Comparison of ENCODE assay signal across 7 cellular contexts in genomic region chr21:17931080-17931479, GRCh38.
DNase-seq lines count a peak whose midpoint lies in the region; ATAC-seq, FAIRE-seq and TF ChIP-seq lines count a peak whose summit lies in the region.

No MANE protein-coding gene starts in this region.

- no peak overlapping the region for H3K4me3 ChIP-seq in GM23338
- peak overlapping the region; percentile 11 for H3K4me3 ChIP-seq in OCI-LY1 (ENCODE audit: low read depth, low read length, poor library complexity, severe bottlenecking)
- no peak overlapping the region for H3K4me3 ChIP-seq in keratinocyte (ENCODE audit: control insufficient read depth in 2 of 3, extremely low read depth in 1 of 3, insufficient read depth in 2 of 3, low read depth in 1 of 3, low read length in 3 of 3)
- H3K4me3 ChIP-seq in esophagus squamous epithelium: no peak overlapping the region
- H3K4me3 ChIP-seq in lower leg skin (ENCODE audit: low read depth, poor library complexity, severe bottlenecking): no peak overlapping the region

- no peak for FAIRE-seq in keratinocyte (lab: Jason Lieb, UNC)

- H3K9me1 ChIP-seq in keratinocyte (ENCODE audit: control insufficient read depth, extremely low read depth, insufficient read depth, low read length): no peaks in the 10 kb centered on the region

- no peak for TF ChIP-seq POLR2A in esophagus squamous epithelium (IDR thresholded peaks at IDR 0.05)
- no peak for TF ChIP-seq POLR2A in lower leg skin (IDR thresholded peaks at IDR 0.05)

- H3K9me2 ChIP-seq in GM23338 (ENCODE audit: insufficient read depth): no peaks in the 10 kb centered on the region
- H3K9me2 ChIP-seq in OCI-LY1 (ENCODE audit: low read depth, low read length): no peaks in the 10 kb centered on the region

- H3K79me2 ChIP-seq in GM23338 (replicated peaks; ENCODE audit: insufficient read depth) (no peaks in the 10 kb centered on the region), OCI-LY1 (ENCODE audit: insufficient read depth, low read length) (no peaks in the 10 kb centered on the region), keratinocyte (ENCODE audit: control insufficient read depth, insufficient read depth, low read length) (no peaks in the 10 kb centered on the region)

- dilution Hi-C loops in keratinocyte (cut with MboI; ENCODE audit: extremely low pct_ligation_motif_present, low sequenced_read_pairs): no loop called here

- H3K36me3 ChIP-seq in GM23338 (ENCODE audit: insufficient read depth) (no peaks in the 10 kb centered on the region), OCI-LY1 (ENCODE audit: insufficient read depth, low read length) (no peaks in the 10 kb centered on the region), keratinocyte (ENCODE audit: control insufficient read depth in 2 of 2, extremely low read depth in 1 of 2, insufficient read depth in 2 of 2, low read length in 2 of 2) (no peaks in the 10 kb centered on the region), esophagus squamous epithelium (no peaks in the 10 kb centered on the region)

- no peak overlapping the region for H2AFZ ChIP-seq in GM23338
- no peak overlapping the region for H2AFZ ChIP-seq in OCI-LY1 (ENCODE audit: low read length)
- H2AFZ ChIP-seq in keratinocyte (ENCODE audit: control insufficient read depth, low read length): no peak overlapping the region

- H3K4me2 ChIP-seq in GM23338 (no peak overlapping the region), OCI-LY1 (ENCODE audit: low read length) (peak overlapping the region; percentile 29; the same call in 1 of the 2 replicates), keratinocyte (ENCODE audit: control insufficient read depth, extremely low read depth, insufficient read depth, low read depth, low read length) (no peak overlapping the region)

- ATAC-seq in GM23338 (no peak), GM21723 (IDR thresholded peaks at IDR 0.05; ENCODE audit: unreplicated experiment) (no peak)

- TF ChIP-seq CTCF in GM12872 (IDR thresholded peaks at IDR 0.05; ENCODE audit: insufficient read depth, low read depth, low read length) (peak; percentile 65), GM23338 (conservative IDR thresholded peaks at IDR 0.05; ENCODE audit: low read depth in 2 of 2) (peak; percentile 44 to 58; a peak in 3 of 4 replicates), OCI-LY1 (IDR thresholded peaks at IDR 0.05; ENCODE audit: low read length) (peak; percentile 61), keratinocyte (optimal IDR thresholded peaks at IDR 0.05 in 1 of 3, IDR thresholded peaks at IDR 0.05 in 1 of 3, conservative IDR thresholded peaks at IDR 0.05 in 1 of 3; ENCODE audit: extremely low read depth in 1 of 3, insufficient read depth in 2 of 3, low read length in 3 of 3) (peak; percentile 12 to 24 (median 17)), esophagus squamous epithelium (IDR thresholded peaks at IDR 0.05) (peak in 1 of 6 experiments; percentile 20), lower leg skin (IDR thresholded peaks at IDR 0.05) (no peak)

- H3K27ac Mint-ChIP-seq in GM23338: no peak overlapping the region

- H3K9ac ChIP-seq in OCI-LY1 (ENCODE audit: low read length): no peak overlapping the region
- no peak overlapping the region for H3K9ac ChIP-seq in keratinocyte (ENCODE audit: control insufficient read depth, extremely low read depth, insufficient read depth, low read length)

- H3K4me1 ChIP-seq in GM23338 (ENCODE audit: insufficient read depth): no peaks in the 10 kb centered on the region
- H3K4me1 ChIP-seq in OCI-LY1 (ENCODE audit: insufficient read depth, low read length, severe bottlenecking): no peaks in the 10 kb centered on the region
- no peaks in the 10 kb centered on the region for H3K4me1 ChIP-seq in keratinocyte (ENCODE audit: control insufficient read depth, extremely low read depth, insufficient read depth, low read length)
- no peaks in the 10 kb centered on the region for H3K4me1 ChIP-seq in esophagus squamous epithelium

- DNase-seq in GM23338 (ENCODE audit: low spot score): peak; percentile 48
- DNase-seq in keratinocyte (ENCODE audit: low read depth, low spot score): no peak
- no peak for DNase-seq in esophagus squamous epithelium (lab: John Stamatoyannopoulos, UW)
- DNase-seq in lower leg skin (ENCODE audit: low spot score in 2 of 2): no peak

- H3K27me3 Mint-ChIP-seq in GM23338 (ENCODE audit: insufficient read depth, low read depth, poor library complexity): no peaks in the 10 kb centered on the region

- no peak overlapping the region for H3K4me3 Mint-ChIP-seq in GM23338

- H3K27me3 ChIP-seq in GM23338 (ENCODE audit: insufficient read depth) (no peaks in the 10 kb centered on the region), OCI-LY1 (ENCODE audit: insufficient read depth, low read length) (no peaks in the 10 kb centered on the region), keratinocyte (ENCODE audit: control insufficient read depth, extremely low read depth, insufficient read depth, low read length) (no peaks in the 10 kb centered on the region), esophagus squamous epithelium (no peaks in the 10 kb centered on the region)

- H3K9me3 ChIP-seq in OCI-LY1 (ENCODE audit: low read length) (no peaks in the 10 kb centered on the region), keratinocyte (ENCODE audit: control insufficient read depth, low read depth, low read length) (peaks cover 3% of the 10 kb centered on the region), esophagus squamous epithelium (no peaks in the 10 kb centered on the region)

- 0 out of 3 replicates have a peak, but pooled peaks cover 4% of the 10 kb centered on the region for H3K9me3 Mint-ChIP-seq in GM23338

- intact Hi-C loops in esophagus squamous epithelium (cut with DNase I): no loop called here
- intact Hi-C loops in lower leg skin (cut with DNase I; ENCODE audit: low total_unique reads): no loop called here

- no peaks in the 10 kb centered on the region for H3K36me3 Mint-ChIP-seq in GM23338 (ENCODE audit: low read depth)

- WGBS in esophagus squamous epithelium, 2 donors: 82 to 83% methylated on average over 4 of the region's 4 CpGs
- WGBS in lower leg skin, 2 donors: 93 to 94% methylated on average over 4 of the region's 4 CpGs

- H3K4me1 Mint-ChIP-seq in GM23338: no peaks in the 10 kb centered on the region; the same call in 2 of the 3 replicates

- H3K27ac ChIP-seq in GM23338 (ENCODE audit: low read depth): no peak overlapping the region
- no peak overlapping the region for H3K27ac ChIP-seq in OCI-LY1 (ENCODE audit: low read depth, low read length, poor library complexity, severe bottlenecking)
- no peak overlapping the region for H3K27ac ChIP-seq in keratinocyte (ENCODE audit: control insufficient read depth, insufficient read depth, low read length)
- no peak overlapping the region for H3K27ac ChIP-seq in esophagus squamous epithelium

- H4K20me1 ChIP-seq in GM23338 (replicated peaks; ENCODE audit: insufficient read depth): no peaks in the 10 kb centered on the region
- H4K20me1 ChIP-seq in OCI-LY1 (ENCODE audit: insufficient read depth, low read length): no peaks in the 10 kb centered on the region
- H4K20me1 ChIP-seq in keratinocyte (ENCODE audit: control insufficient read depth, extremely low read depth, insufficient read depth, low read length): no peaks in the 10 kb centered on the region

- H3F3A ChIP-seq in GM23338 (replicated peaks; ENCODE audit: low read depth) (no peaks in the 10 kb centered on the region), OCI-LY1 (ENCODE audit: insufficient read depth, low read length) (no peaks in the 10 kb centered on the region)

TF ChIP-seq in GM23338, 12 proteins besides CTCF, POLR2A, EP300 and RAD21 (continues in another document):
- no peak for TF ChIP-seq REST (IDR thresholded peaks at IDR 0.05; ENCODE audit: unreplicated experiment)

Comparison
In these comparisons a context has a peak if more than half of its experiments do, and no peak if none do; other contexts are left out.
1. CTCF ChIP-seq: peak in GM12872 (single experiment), GM23338 (2 of 2), OCI-LY1 (single experiment) and keratinocyte (3 of 3); none in lower leg skin (0 of 3).